ENCODE assay signal across 16 cellular contexts in the genomic region with DNA sequence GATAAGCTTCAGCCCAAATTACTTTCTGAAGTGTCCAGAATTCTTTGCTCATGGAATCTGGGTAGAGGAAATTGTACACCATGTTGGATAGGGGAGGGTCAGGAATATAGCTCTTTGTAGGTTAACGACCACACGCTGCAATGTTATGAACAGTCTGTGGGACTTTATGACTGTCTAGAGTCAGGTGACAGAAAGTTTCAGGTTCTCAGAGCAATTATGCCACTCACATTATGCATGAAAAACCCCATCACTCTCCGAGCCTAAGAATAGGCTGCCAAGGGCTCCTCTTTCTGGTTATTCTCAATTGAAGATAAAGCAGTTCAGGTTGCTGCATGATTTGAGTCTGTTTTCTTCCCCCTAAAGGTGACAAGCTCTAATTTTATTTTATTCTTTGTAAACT.
DNase-seq lines count a peak whose midpoint lies in the region; ATAC-seq and TF ChIP-seq lines count a peak whose summit lies in the region.
"Had no signal": no experiment of that assay in that cellular context is flagged by ENCODE, and none has a peak within 500 bp of the region (broad histone marks: within the 10 kb centered on the region; RNA-seq: fewer than 3 reads in every experiment).

No MANE protein-coding gene starts in this region.

- no peak overlapping the region for H3K4me3 Mint-ChIP-seq in activated T-helper 1 cell treated with anti-CD3 and anti-CD28 coated beads, Interleukin-12 subunit alpha, Interleukin-12 subunit beta, Interleukin-2, Interleukin-4 antibody, amounts not matched to agents 30 ng/mL and 10 ng/mL and 1 ng/mL, durations not matched to agents 14 hours and 24 hours and 36 hours
- H3K4me3 Mint-ChIP-seq in glutamatergic neuron (ENCODE audit: unreplicated experiment): no peak overlapping the region
- H3K4me3 Mint-ChIP-seq: activated B cell treated with CpG ODN at 0.5 μM for 24 hours, endodermal cell, nephron had no signal

- H3K4me1 Mint-ChIP-seq in activated T-helper 1 cell treated with anti-CD3 and anti-CD28 coated beads, Interleukin-12 subunit alpha, Interleukin-12 subunit beta, Interleukin-2, Interleukin-4 antibody, amounts not matched to agents 30 ng/mL and 10 ng/mL and 1 ng/mL, durations not matched to agents 14 hours and 24 hours and 36 hours (ENCODE audit: low read depth): no peaks in the 10 kb centered on the region
- H3K4me1 Mint-ChIP-seq in glutamatergic neuron (ENCODE audit: low read depth, unreplicated experiment): peaks cover 2% of the 10 kb centered on the region
- H3K4me1 Mint-ChIP-seq: activated B cell treated with CpG ODN at 0.5 μM for 24 hours, endodermal cell had no signal

- H3K27ac Mint-ChIP-seq in activated T-helper 1 cell treated with anti-CD3 and anti-CD28 coated beads, Interleukin-12 subunit alpha, Interleukin-12 subunit beta, Interleukin-2, Interleukin-4 antibody, amounts not matched to agents 30 ng/mL and 10 ng/mL and 1 ng/mL, durations not matched to agents 14 hours and 24 hours and 36 hours: no peak overlapping the region
- H3K27ac Mint-ChIP-seq in glutamatergic neuron (ENCODE audit: unreplicated experiment): no peak overlapping the region
- H3K27ac Mint-ChIP-seq: activated B cell treated with CpG ODN at 0.5 μM for 24 hours, endodermal cell, nephron had no signal

- TF ChIP-seq CTCF in GM20000 (IDR thresholded peaks at IDR 0.05; ENCODE audit: extremely low read depth, missing control alignments) (no peak), glutamatergic neuron (IDR thresholded peaks at IDR 0.05; ENCODE audit: partially characterized antibody, unreplicated experiment) (no peak)

- H3K36me3 Mint-ChIP-seq in activated T-helper 1 cell treated with anti-CD3 and anti-CD28 coated beads, Interleukin-12 subunit alpha, Interleukin-12 subunit beta, Interleukin-2, Interleukin-4 antibody, amounts not matched to agents 30 ng/mL and 10 ng/mL and 1 ng/mL, durations not matched to agents 14 hours and 24 hours and 36 hours (ENCODE audit: low read depth): no peaks in the 10 kb centered on the region
- no peaks in the 10 kb centered on the region for H3K36me3 Mint-ChIP-seq in glutamatergic neuron (ENCODE audit: unreplicated experiment)

- no peaks in the 10 kb centered on the region for H3K9me3 Mint-ChIP-seq in activated T-helper 1 cell treated with anti-CD3 and anti-CD28 coated beads, Interleukin-12 subunit alpha, Interleukin-12 subunit beta, Interleukin-2, Interleukin-4 antibody, amounts not matched to agents 30 ng/mL and 10 ng/mL and 1 ng/mL, durations not matched to agents 14 hours and 24 hours and 36 hours
- no peaks in the 10 kb centered on the region for H3K9me3 Mint-ChIP-seq in glutamatergic neuron (ENCODE audit: unreplicated experiment)
- H3K9me3 Mint-ChIP-seq: nephron had no signal

- ATAC-seq in GM18511 (IDR thresholded peaks at IDR 0.05; ENCODE audit: unreplicated experiment) (peak; percentile 91), HG02884 (IDR thresholded peaks at IDR 0.05; ENCODE audit: unreplicated experiment) (peak; percentile 92), HG03469 (IDR thresholded peaks at IDR 0.05; ENCODE audit: unreplicated experiment) (peak; percentile 96), HG03097 (IDR thresholded peaks at IDR 0.05; ENCODE audit: low FRiP score, unreplicated experiment) (no peak)
- ATAC-seq: left colon had no signal

- DNase-seq in GM20000 (ENCODE audit: low spot score) (peak; percentile 24), activated gamma-delta T cell (lab: John Stamatoyannopoulos, UW) (no peak), glutamatergic neuron (no peak)
- no peak for DNase-seq in activated T-helper 1 cell treated with anti-CD3 and anti-CD28 coated beads, Interleukin-12 subunit alpha, Interleukin-12 subunit beta, Interleukin-2, Interleukin-4 antibody, amounts not matched to agents 30 ng/mL and 10 ng/mL and 1 ng/mL, durations not matched to agents 14 hours and 24 hours and 36 hours (ENCODE audit: low spot score)
- DNase-seq: activated B cell treated with CpG ODN at 0.5 μM for 24 hours; activated T-cell treated with anti-CD3 and anti-CD28 coated beads, Interleukin-2, amount 50 U/mL, for 48 hours; endodermal cell; left colon; NCI-H748 treated with DMSO at 0.1 percent for 48 hours; small intestine; trophoblast cell had no signal

- no peaks in the 10 kb centered on the region for H3K27me3 Mint-ChIP-seq in activated T-helper 1 cell treated with anti-CD3 and anti-CD28 coated beads, Interleukin-12 subunit alpha, Interleukin-12 subunit beta, Interleukin-2, Interleukin-4 antibody, amounts not matched to agents 30 ng/mL and 10 ng/mL and 1 ng/mL, durations not matched to agents 14 hours and 24 hours and 36 hours (ENCODE audit: insufficient read depth)
- H3K27me3 Mint-ChIP-seq in glutamatergic neuron (ENCODE audit: unreplicated experiment): no peaks in the 10 kb centered on the region
- H3K27me3 Mint-ChIP-seq: activated B cell treated with CpG ODN at 0.5 μM for 24 hours had no signal

- intact Hi-C loops in activated T-helper 1 cell treated with anti-CD3 and anti-CD28 coated beads, Interleukin-12 subunit alpha, Interleukin-12 subunit beta, Interleukin-2, Interleukin-4 antibody, amounts not matched to agents 30 ng/mL and 10 ng/mL and 1 ng/mL, durations not matched to agents 14 hours and 24 hours and 36 hours (cut with micrococcal nuclease): no loop called here
